ENCODE assay signal across 3 cellular contexts in genomic region chr5:88117546-88117945, GRCh38.
"Had no signal": no experiment of that assay in that cellular context is flagged by ENCODE, and none has a peak within 500 bp of the region (broad histone marks: within the 10 kb centered on the region; RNA-seq: fewer than 3 reads in every experiment).

No MANE protein-coding gene starts in this region.

- H3K4me3 ChIP-seq: GM12878 had no signal

- ATAC-seq: GM12878 had no signal

- DNase-seq: GDM1, GF-D8 had no signal
